1 cellular context compared by ENCODE assay signal in genomic region chr1:156456625-156457465, GRCh38.
A peak's percentile ranks its signal among the peaks of the same experiment; 100 is the strongest.
TF ChIP-seq lines count a peak whose summit lies in the region.

No MANE protein-coding gene starts in this region.

TF ChIP-seq in HCT116, 20 proteins besides CTCF, POLR2A, EP300 and RAD21 (continued from another document):
- TF ChIP-seq EZH2 (IDR thresholded peaks at IDR 0.05) (no peak), ELF1 (IDR thresholded peaks at IDR 0.05; ENCODE audit: borderline replicate concordance, low read depth) (no peak; the same call in 1 of the 2 replicates), JUND (IDR thresholded peaks at IDR 0.05) (no peak), ZNF274 (IDR thresholded peaks at IDR 0.05; ENCODE audit: low read depth, low read length) (no peak), FOSL1 (IDR thresholded peaks at IDR 0.05; ENCODE audit: low read depth) (no peak), EGR1 (IDR thresholded peaks at IDR 0.05; ENCODE audit: low read depth) (0 out of 2 replicates have a peak, but pooled peaks have one; percentile 32), MAX (IDR thresholded peaks at IDR 0.05) (peak; percentile 35; the same call in 1 of the 2 replicates), TCF7L2 (IDR thresholded peaks at IDR 0.05; ENCODE audit: borderline replicate concordance, extremely low read depth, insufficient read depth, insufficient read length) (no peak), SP1 (IDR thresholded peaks at IDR 0.05; ENCODE audit: low read depth) (no peak), POLR2AphosphoS5 (IDR thresholded peaks at IDR 0.05; ENCODE audit: low read depth, low read length) (peak; percentile 64), ZFX (IDR thresholded peaks at IDR 0.05) (peak; percentile 37; the same call in 1 of the 2 replicates), CBX3 (IDR thresholded peaks at IDR 0.05; ENCODE audit: low read depth) (no peak)
